28 cellular contexts compared by ENCODE assay signal in the genomic region with DNA sequence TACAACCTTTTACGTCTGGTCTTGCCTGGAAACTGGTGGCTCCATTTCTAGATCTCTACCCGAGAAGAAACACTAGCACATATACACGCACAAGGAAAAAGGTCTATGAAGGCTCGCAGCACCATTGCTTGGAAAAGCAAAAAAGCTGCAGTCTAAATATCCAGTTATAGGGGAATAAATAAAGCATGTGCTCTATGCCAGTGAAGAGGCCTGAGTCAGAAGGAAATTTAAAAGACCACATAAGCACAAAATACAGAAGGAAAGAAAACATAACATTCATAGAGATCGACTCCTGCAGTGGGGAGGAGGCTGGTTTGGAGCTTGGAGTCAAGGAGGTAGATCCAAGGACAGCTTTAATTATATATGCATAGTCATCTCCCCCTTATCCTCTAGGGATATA.
DNase-seq lines count a peak whose midpoint lies in the region; ATAC-seq and TF ChIP-seq lines count a peak whose summit lies in the region.
"Had no signal": no experiment of that assay in that cellular context is flagged by ENCODE, and none has a peak within 500 bp of the region (broad histone marks: within the 10 kb centered on the region; RNA-seq: fewer than 3 reads in every experiment).

No MANE protein-coding gene starts in this region.

- H2AFZ ChIP-seq in smooth muscle cell (ENCODE audit: low read depth), result no peak overlapping the region

- CTCF ChIA-PET in HEK293 (lab: Yijun Ruan, JAX), result interaction anchor here (0.7 to 1.8 kb wide), 3 partner anchors 9 to 338 kb away, joined by 3 to 6 read pairs (median 3); no protein-coding TSS in a partner anchor
- CTCF ChIA-PET in activated CD8-positive, alpha-beta T cell treated with anti-CD3 and anti-CD28 coated beads for 36 hours (lab: Charles Lee), result no interaction called here

- no peaks in the 10 kb centered on the region for H3K9me3 Mint-ChIP-seq in activated CD8-positive, alpha-beta T cell treated with anti-CD3 and anti-CD28 coated beads for 36 hours
- H3K9me3 Mint-ChIP-seq: activated CD4-positive, alpha-beta memory T cell treated with anti-CD3 and anti-CD28 coated beads for 36 hours; CD8-positive, alpha-beta memory T cell; immature natural killer cell; naive thymus-derived CD8-positive, alpha-beta T cell; T-helper 2 cell treated with Interferon-gamma antibody and Interleukin-4, amounts not matched to agents 5 μg/mL and 100 μg/mL, for 36 hours had no signal

- H3K4me3 Mint-ChIP-seq in activated CD8-positive, alpha-beta T cell treated with anti-CD3 and anti-CD28 coated beads for 36 hours, result no peak overlapping the region
- H3K4me3 Mint-ChIP-seq: activated CD4-positive, alpha-beta memory T cell treated with anti-CD3 and anti-CD28 coated beads for 36 hours; CD8-positive, alpha-beta memory T cell; immature natural killer cell; naive thymus-derived CD8-positive, alpha-beta T cell; T-helper 2 cell treated with Interferon-gamma antibody and Interleukin-4, amounts not matched to agents 5 μg/mL and 100 μg/mL, for 36 hours had no signal

- DNase-seq in WERI-Rb-1, result no peak
- DNase-seq in mesendoderm, result no peak
- DNase-seq in smooth muscle cell (lab: John Stamatoyannopoulos, UW; ENCODE audit: unreplicated experiment), result no peak
- DNase-seq in left lobe of liver (ENCODE audit: low spot score), result no peak
- DNase-seq in HPDE6-E6E7 (ENCODE audit: extremely low spot score), result no peak
- DNase-seq in activated T-cell treated with anti-CD3 and anti-CD28 coated beads, Interleukin-2, amount 50 U/mL, for 48 hours, result no peak
- DNase-seq in activated CD8-positive, alpha-beta T cell treated with anti-CD3 and anti-CD28 coated beads for 36 hours, result no peak
- DNase-seq: activated CD4-positive, alpha-beta memory T cell treated with anti-CD3 and anti-CD28 coated beads for 36 hours; activated CD4-positive, CD25-positive, alpha-beta regulatory T cell; activated naive CD4-positive, alpha-beta T cell treated with Interleukin-2 at 50 U/mL for 16 hours; CD8-positive, alpha-beta memory T cell; DMS79; effector CD8-positive, alpha-beta T cell; H7; head of caudate nucleus; immature natural killer cell; Karpas-422; naive thymus-derived CD8-positive, alpha-beta T cell; NCI-H2081; NCI-H446; NK-92 treated with Interleukin-12 subunit alpha and Interleukin-12 subunit beta, amount 100 ng/mL, for 24 hours; stimulated activated CD4-positive, alpha-beta T cell treated with anti-CD3 and anti-CD28 coated beads, Interleukin-2, amount 100 ng/mL, for 48 hours; stimulated activated naive CD4-positive, alpha-beta T cell treated with Interleukin-2 at 50 U/mL for 16 hours; upper lobe of left lung had no signal

- H3K4me1 ChIP-seq in HEK293 (ENCODE audit: control insufficient read depth, insufficient read depth, low read length), result no peaks in the 10 kb centered on the region
- H3K4me1 ChIP-seq in mesendoderm (ENCODE audit: control insufficient read depth, low read depth, low read length), result peaks cover 16% of the 10 kb centered on the region
- H3K4me1 ChIP-seq in smooth muscle cell (ENCODE audit: low read depth), result peaks cover 46% of the 10 kb centered on the region

- no peak overlapping the region for H3K4ac ChIP-seq in mesendoderm (ENCODE audit: low read depth, low read length)

- no peak overlapping the region for H3K27ac ChIP-seq in HEK293 (ENCODE audit: extremely low read depth, low read depth, low read length)
- H3K27ac ChIP-seq in WERI-Rb-1, result peak overlapping the region; percentile 71
- no peak overlapping the region for H3K27ac ChIP-seq in mesendoderm (ENCODE audit: low read depth, low read length)
- peak overlapping the region; percentile 68 for H3K27ac ChIP-seq in smooth muscle cell (ENCODE audit: low read depth)
- H3K27ac ChIP-seq: SK-N-MC had no signal

- H3K4me3 ChIP-seq in HEK293 (ENCODE audit: low read depth, low read length) (no peak overlapping the region), WERI-Rb-1 (ENCODE audit: low read depth, low read length) (no peak overlapping the region), mesendoderm (ENCODE audit: low read length) (no peak overlapping the region), smooth muscle cell (no peak overlapping the region)
- H3K4me3 ChIP-seq: SK-N-MC, skin epidermis, upper lobe of left lung had no signal

- no peak overlapping the region for H3K56ac ChIP-seq in mesendoderm (ENCODE audit: low read length)

- H3K4me2 ChIP-seq in mesendoderm (ENCODE audit: low read length), result no peak overlapping the region
- peak overlapping the region; percentile 73 for H3K4me2 ChIP-seq in smooth muscle cell

- H3K9me3 ChIP-seq in HEK293 (ENCODE audit: control insufficient read depth, insufficient read depth, low read depth, low read length) (no peaks in the 10 kb centered on the region), WERI-Rb-1 (ENCODE audit: severe bottlenecking) (no peaks in the 10 kb centered on the region), smooth muscle cell (replicated peaks; ENCODE audit: low read depth) (no peaks in the 10 kb centered on the region)
- H3K9me3 ChIP-seq: upper lobe of left lung had no signal

- no peak overlapping the region for H3K9ac ChIP-seq in mesendoderm (ENCODE audit: low read length)
- H3K9ac ChIP-seq in smooth muscle cell (ENCODE audit: low read depth), result no peak overlapping the region

- no peak for TF ChIP-seq CTCF in HEK293 (tag by site-specific recombination; IDR thresholded peaks at IDR 0.05)
- no peak for TF ChIP-seq CTCF in WERI-Rb-1 (IDR thresholded peaks at IDR 0.05; ENCODE audit: low read depth, low read length)
- no peak for TF ChIP-seq CTCF in smooth muscle cell (IDR thresholded peaks at IDR 0.05; ENCODE audit: borderline replicate concordance, insufficient read depth, poor library complexity, severe bottlenecking)
- no peak for TF ChIP-seq CTCF in activated CD8-positive, alpha-beta T cell treated with anti-CD3 and anti-CD28 coated beads for 36 hours (IDR thresholded peaks at IDR 0.05)

- H3K79me2 ChIP-seq in mesendoderm (ENCODE audit: control insufficient read depth, insufficient read depth, low read length), result no peaks in the 10 kb centered on the region
- peaks cover 95% of the 10 kb centered on the region for H3K79me2 ChIP-seq in smooth muscle cell (ENCODE audit: low read depth)

- H2BK15ac ChIP-seq in mesendoderm (replicated peaks; ENCODE audit: low read depth), result no peak overlapping the region

- H3K18ac ChIP-seq in mesendoderm (ENCODE audit: low read length), result no peak overlapping the region

- no peaks in the 10 kb centered on the region for H3K36me3 Mint-ChIP-seq in activated CD8-positive, alpha-beta T cell treated with anti-CD3 and anti-CD28 coated beads for 36 hours (ENCODE audit: low read depth)
- H3K36me3 Mint-ChIP-seq: activated CD4-positive, alpha-beta memory T cell treated with anti-CD3 and anti-CD28 coated beads for 36 hours; CD8-positive, alpha-beta memory T cell; immature natural killer cell; naive thymus-derived CD8-positive, alpha-beta T cell had no signal

- no peak for ATAC-seq in left lobe of liver
- no peak for ATAC-seq in activated CD8-positive, alpha-beta T cell treated with anti-CD3 and anti-CD28 coated beads for 36 hours
- ATAC-seq: naive thymus-derived CD8-positive, alpha-beta T cell had no signal

- H3K27me3 ChIP-seq in WERI-Rb-1 (ENCODE audit: insufficient read depth, low read depth, severe bottlenecking), result no peaks in the 10 kb centered on the region
- no peaks in the 10 kb centered on the region for H3K27me3 ChIP-seq in mesendoderm (ENCODE audit: insufficient read depth, low read length, poor library complexity)
- H3K27me3 ChIP-seq in smooth muscle cell (ENCODE audit: low read depth), result no peaks in the 10 kb centered on the region
- H3K27me3 ChIP-seq: upper lobe of left lung had no signal

- H2BK120ac ChIP-seq in mesendoderm (ENCODE audit: low read depth, low read length), result no peak overlapping the region

- no peaks in the 10 kb centered on the region for H3K27me3 Mint-ChIP-seq in activated CD8-positive, alpha-beta T cell treated with anti-CD3 and anti-CD28 coated beads for 36 hours

- no peak overlapping the region for H2BK5ac ChIP-seq in mesendoderm (ENCODE audit: low read length)

- no peak overlapping the region for H3K27ac Mint-ChIP-seq in activated CD8-positive, alpha-beta T cell treated with anti-CD3 and anti-CD28 coated beads for 36 hours
- H3K27ac Mint-ChIP-seq: activated CD4-positive, alpha-beta memory T cell treated with anti-CD3 and anti-CD28 coated beads for 36 hours; immature natural killer cell; naive thymus-derived CD8-positive, alpha-beta T cell; T-helper 2 cell treated with Interferon-gamma antibody and Interleukin-4, amounts not matched to agents 5 μg/mL and 100 μg/mL, for 36 hours had no signal

- no peak overlapping the region for H4K5ac ChIP-seq in mesendoderm (ENCODE audit: low read length)

- no peaks in the 10 kb centered on the region for H3K79me1 ChIP-seq in mesendoderm (ENCODE audit: low read length)

- H3K4me1 Mint-ChIP-seq in activated CD8-positive, alpha-beta T cell treated with anti-CD3 and anti-CD28 coated beads for 36 hours (ENCODE audit: low read depth), result no peaks in the 10 kb centered on the region
- H3K4me1 Mint-ChIP-seq: CD8-positive, alpha-beta memory T cell; immature natural killer cell; naive thymus-derived CD8-positive, alpha-beta T cell had no signal

- peaks cover 12% of the 10 kb centered on the region for H3F3A ChIP-seq in smooth muscle cell (ENCODE audit: low read depth)

- H4K20me1 ChIP-seq in smooth muscle cell (ENCODE audit: low read depth), result peaks cover 100% of the 10 kb centered on the region

- no peak overlapping the region for H4K8ac ChIP-seq in mesendoderm (ENCODE audit: low read depth, low read length)

- H3K36me3 ChIP-seq in HEK293 (ENCODE audit: control insufficient read depth in 2 of 2, insufficient read depth in 1 of 2, low read length in 2 of 2) (no peaks in the 10 kb centered on the region), WERI-Rb-1 (no peaks in the 10 kb centered on the region), mesendoderm (ENCODE audit: control insufficient read depth, insufficient read depth, low read length) (no peaks in the 10 kb centered on the region), smooth muscle cell (ENCODE audit: low read depth) (no peaks in the 10 kb centered on the region)
- H3K36me3 ChIP-seq: upper lobe of left lung had no signal

- H3K23ac ChIP-seq in mesendoderm (ENCODE audit: low read length), result no peak overlapping the region

- POLR2A ChIA-PET in HEK293 (lab: Yijun Ruan, JAX), result no interaction called here
- POLR2A ChIA-PET in activated CD8-positive, alpha-beta T cell treated with anti-CD3 and anti-CD28 coated beads for 36 hours (lab: Charles Lee), result no interaction called here

- WGBS in mesendoderm (ENCODE audit: extremely low coverage, insufficient coverage, low lambda C conversion rate), result no CpG with 5 or more reads among the region's 5 CpGs
- 74% methylated on average over 5 of the region's 5 CpGs for whole genome bisulfite sequencing in smooth muscle cell (ENCODE audit: low lambda C conversion rate)

- H2AK5ac ChIP-seq in mesendoderm (ENCODE audit: low read length), result peak overlapping the region; percentile 4

- intact Hi-C loops in activated CD8-positive, alpha-beta T cell treated with anti-CD3 and anti-CD28 coated beads for 36 hours (cut with micrococcal nuclease), result no loop called here

TF ChIP-seq in HEK293, 187 proteins besides CTCF, POLR2A, EP300 and RAD21:
- TF ChIP-seq MZF1 (tag by site-specific recombination; IDR thresholded peaks at IDR 0.05; ENCODE audit: borderline replicate concordance) (peak; percentile 63; the same call in 1 of the 2 replicates), ZNF777 (tag by site-specific recombination; IDR thresholded peaks at IDR 0.05; ENCODE audit: borderline replicate concordance) (no peak)

Comparison
In these comparisons a context has a peak if more than half of its experiments do, and no peak if none do; other contexts are left out.
1. H3K27ac ChIP-seq: peak in WERI-Rb-1 (single experiment) and smooth muscle cell (single experiment); none in HEK293 (single experiment) and mesendoderm (single experiment).